29 cellular contexts compared by ENCODE assay signal in genomic region chr1:213138391-213138790, GRCh38.
DNase-seq lines count a peak whose midpoint lies in the region; ATAC-seq and TF ChIP-seq lines count a peak whose summit lies in the region.
"Had no signal": no experiment of that assay in that cellular context is flagged by ENCODE, and none has a peak within 500 bp of the region (broad histone marks: within the 10 kb centered on the region; RNA-seq: fewer than 3 reads in every experiment).

No MANE protein-coding gene starts in this region.

- H3K27ac Mint-ChIP-seq in chondrocyte (ENCODE audit: unreplicated experiment) = peak overlapping the region; percentile 87
- H3K27ac Mint-ChIP-seq in activated naive CD8-positive, alpha-beta T cell treated with anti-CD3 and anti-CD28 coated beads for 36 hours = no peak overlapping the region
- H3K27ac Mint-ChIP-seq: activated B cell treated with CpG ODN at 0.5 μM for 24 hours, B cell, IgD-negative memory B cell had no signal

- H3K4me3 Mint-ChIP-seq in chondrocyte (ENCODE audit: unreplicated experiment) = no peak overlapping the region
- H3K4me3 Mint-ChIP-seq in activated naive CD8-positive, alpha-beta T cell treated with anti-CD3 and anti-CD28 coated beads for 36 hours = no peak overlapping the region
- H3K4me3 Mint-ChIP-seq: activated B cell treated with CpG ODN at 0.5 μM for 24 hours; activated T-cell treated with anti-CD3 and anti-CD28 coated beads, Interleukin-2, amount 50 U/mL, for 72 hours; B cell; CD8-positive, alpha-beta memory T cell; IgD-negative memory B cell; naive B cell had no signal

- TF ChIP-seq CTCF in chondrocyte (IDR thresholded peaks at IDR 0.05) (no peak), foreskin keratinocyte (conservative IDR thresholded peaks at IDR 0.05) (no peak)

- peak; percentile 91 for DNase-seq in DMS153 treated with DMSO at 0.1 percent for 48 hours (lab: John Stamatoyannopoulos, UW; ENCODE audit: unreplicated experiment)
- peak; percentile 90 for DNase-seq in NCI-H146 (lab: John Stamatoyannopoulos, UW)
- peak; percentile 92 for DNase-seq in NCI-H748 (lab: John Stamatoyannopoulos, UW; ENCODE audit: unreplicated experiment)
- DNase-seq in chondrocyte (ENCODE audit: low spot score) = no peak
- no peak for DNase-seq in NCI-H187 (lab: John Stamatoyannopoulos, UW)
- no peak for DNase-seq in activated naive CD8-positive, alpha-beta T cell treated with anti-CD3 and anti-CD28 coated beads for 36 hours
- DNase-seq in foreskin keratinocyte = no peak
- DNase-seq: activated B cell treated with CpG ODN at 0.5 μM for 24 hours; activated naive CD4-positive, alpha-beta T cell treated with Interleukin-2 at 50 U/mL for 16 hours; activated T-cell treated with anti-CD3 and anti-CD28 coated beads, Interleukin-2, amount 50 U/mL, for 72 hours; CD8-positive, alpha-beta memory T cell; DMS79; effector CD4-positive, alpha-beta T cell; GDM1; islet precursor cell; naive B cell; NCI-H1105 treated with DMSO at 0.1 percent for 48 hours; NK-92 treated with Interleukin-12 subunit alpha and Interleukin-12 subunit beta, amount 100 ng/mL, for 24 hours; PC-9; SIG-M5; small intestine; stimulated activated CD4-positive, alpha-beta T cell treated with anti-CD3 and anti-CD28 coated beads, Interleukin-1b, Interleukin-23, amount 100 ng/mL, for 48 hours; stomach; transverse colon had no signal

- peaks cover 41% of the 10 kb centered on the region for H3K4me1 Mint-ChIP-seq in chondrocyte (ENCODE audit: low read depth)
- H3K4me1 Mint-ChIP-seq in activated naive CD8-positive, alpha-beta T cell treated with anti-CD3 and anti-CD28 coated beads for 36 hours = peaks cover 5% of the 10 kb centered on the region

- no peaks in the 10 kb centered on the region for H3K27me3 Mint-ChIP-seq in chondrocyte (ENCODE audit: low read depth)
- no peaks in the 10 kb centered on the region for H3K27me3 Mint-ChIP-seq in activated naive CD8-positive, alpha-beta T cell treated with anti-CD3 and anti-CD28 coated beads for 36 hours
- H3K27me3 Mint-ChIP-seq: activated B cell treated with CpG ODN at 0.5 μM for 24 hours; B cell; CD8-positive, alpha-beta memory T cell; IgD-negative memory B cell; naive B cell had no signal

- ATAC-seq in GM18867 (IDR thresholded peaks at IDR 0.05; ENCODE audit: unreplicated experiment) = no peak
- no peak for ATAC-seq in foreskin keratinocyte
- ATAC-seq: activated T-cell treated with anti-CD3 and anti-CD28 coated beads, Interleukin-2, amount 50 U/mL, for 72 hours had no signal

- H3K36me3 Mint-ChIP-seq in chondrocyte (ENCODE audit: low read depth) = peaks cover 5% of the 10 kb centered on the region
- H3K36me3 Mint-ChIP-seq in activated naive CD8-positive, alpha-beta T cell treated with anti-CD3 and anti-CD28 coated beads for 36 hours = peaks cover 23% of the 10 kb centered on the region

- H3K27ac ChIP-seq in foreskin keratinocyte = no peak overlapping the region
- H3K27ac ChIP-seq: epithelial cell of prostate, neutrophil, PC-9, stomach, transverse colon had no signal

- no peaks in the 10 kb centered on the region for H3K4me1 ChIP-seq in foreskin keratinocyte

- peaks cover 26% of the 10 kb centered on the region for H3K9me3 Mint-ChIP-seq in chondrocyte (ENCODE audit: low read depth)
- peaks cover 8% of the 10 kb centered on the region for H3K9me3 Mint-ChIP-seq in activated naive CD8-positive, alpha-beta T cell treated with anti-CD3 and anti-CD28 coated beads for 36 hours

- H3K27me3 ChIP-seq in foreskin keratinocyte = no peaks in the 10 kb centered on the region
- H3K27me3 ChIP-seq: neutrophil, stomach, transverse colon had no signal

Comparison
In these comparisons a context has a peak if more than half of its experiments do, and no peak if none do; other contexts are left out.
1. DNase-seq: peak in DMS153 treated with DMSO at 0.1 percent for 48 hours (single experiment), NCI-H146 (single experiment) and NCI-H748 (single experiment); none in chondrocyte (single experiment), NCI-H187 (0 of 2), activated naive CD8-positive, alpha-beta T cell treated with anti-CD3 and anti-CD28 coated beads for 36 hours (single experiment) and foreskin keratinocyte (0 of 2).